Comparison of ENCODE assay signal across 1 cellular context in genomic region chr16:30724641-30725464, GRCh38.
TF ChIP-seq lines count a peak whose summit lies in the region.

No MANE protein-coding gene starts in this region.

TF ChIP-seq in K562, 482 proteins besides CTCF, POLR2A, EP300 and RAD21:
- TF ChIP-seq POLR2G (IDR thresholded peaks at IDR 0.05; ENCODE audit: low read depth, low read length) (peak; percentile 51), DLX4 (CRISPR knock-in tag; IDR thresholded peaks at IDR 0.05) (no peak), ZNF511 (CRISPR knock-in tag; IDR thresholded peaks at IDR 0.05) (no peak), ZNF740 (CRISPR knock-in tag; IDR thresholded peaks at IDR 0.05) (peak; percentile 59; the same call in 1 of the 2 replicates), ZNF740 (tag; IDR thresholded peaks at IDR 0.05) (no peak), RBFOX2 (IDR thresholded peaks at IDR 0.05; ENCODE audit: low read depth, low read length) (peak; percentile 41; the same call in 1 of the 2 replicates), BCL6 (CRISPR knock-in tag; IDR thresholded peaks at IDR 0.05) (no peak)
